1 cellular context compared by ENCODE assay signal in genomic region chr5:149773245-149774095, GRCh38.
TF ChIP-seq lines count a peak whose summit lies in the region.

No MANE protein-coding gene starts in this region.

TF ChIP-seq in H1, 55 proteins besides CTCF, POLR2A, EP300 and RAD21:
- TF ChIP-seq RNF2 (IDR thresholded peaks at IDR 0.05; ENCODE audit: borderline replicate concordance, low read depth, low read length, missing control alignments, poor library complexity, severe bottlenecking), result no peak
- TF ChIP-seq MAX (IDR thresholded peaks at IDR 0.05), result peak; percentile 54
